In genomic region chr2:215178121-215178520, GRCh38 we compare ENCODE assay signal across 10 cellular contexts. TPM values are rescaled to one million over a fixed set of nuclear protein-coding genes. Genes with fewer than 3 reads are reported as not detected.
"Had no signal": no experiment of that assay in that cellular context is flagged by ENCODE, and none has a peak within 500 bp of the region (broad histone marks: within the 10 kb centered on the region; RNA-seq: fewer than 3 reads in every experiment).

No MANE protein-coding gene starts in this region.

- H3K4me3 ChIP-seq: GM23248, HAP-1 had no signal

- ATAC-seq: HCT116, HepG2 had no signal

- DNase-seq: GM23248, GOT3, H7, HFFc6, KBM-7 had no signal

- H3K4me1 ChIP-seq: HAP-1 had no signal

- H3K9me3 ChIP-seq: HAP-1 had no signal

- H3K27ac ChIP-seq: GM23248, HL-60 had no signal

RNA-seq across cellular contexts. Expression of gene ABCA12, which starts 39.7 kb away (rescaled TPM):
- total RNA-seq: GM23248, H7 had no signal
- polyA plus RNA-seq: GM23248, IgD-negative memory B cell had no signal
